12 cellular contexts compared by ENCODE assay signal in genomic region chr11:120956710-120957500, GRCh38.
DNase-seq lines count a peak whose midpoint lies in the region; ATAC-seq and TF ChIP-seq lines count a peak whose summit lies in the region.
"Had no signal": no experiment of that assay in that cellular context is flagged by ENCODE, and none has a peak within 500 bp of the region (broad histone marks: within the 10 kb centered on the region; RNA-seq: fewer than 3 reads in every experiment).

No MANE protein-coding gene starts in this region.

- peak overlapping the region; percentile 84 to 94 for H3K27ac Mint-ChIP-seq in T-cell
- no peak overlapping the region for H3K27ac Mint-ChIP-seq in endodermal cell
- H3K27ac Mint-ChIP-seq in glutamatergic neuron (ENCODE audit: unreplicated experiment), result no peak overlapping the region

- H3K36me3 ChIP-seq in BLaER1, result no peaks in the 10 kb centered on the region
- H3K36me3 ChIP-seq in endodermal cell (ENCODE audit: control insufficient read depth, insufficient read depth, low read length), result no peaks in the 10 kb centered on the region
- no peaks in the 10 kb centered on the region for H3K36me3 ChIP-seq in transverse colon

- ATAC-seq in T-cell (replicated peaks in 1 of 4), result peak; percentile 61 to 84 (median 82)
- ATAC-seq: Right ventricle myocardium inferior, sciatic nerve had no signal

- H4K20me1 ChIP-seq in BLaER1, result no peaks in the 10 kb centered on the region

- peak; percentile 38 for DNase-seq in GM10248 (ENCODE audit: extremely low spot score)
- DNase-seq in T-cell, result peak in 18 of 34 experiments; percentile 5 to 41 (median 18)
- DNase-seq in endodermal cell, result peak; percentile 83
- no peak for DNase-seq in epidermal melanocyte (ENCODE audit: insufficient read length, low spot score)
- DNase-seq in RWPE1 (ENCODE audit: low spot score), result no peak
- no peak for DNase-seq in glutamatergic neuron
- no peak for DNase-seq in transverse colon
- DNase-seq: aorta, NCI-H2081 treated with DMSO at 0.1 percent for 48 hours had no signal

- H3K27me3 ChIP-seq in BLaER1, result no peaks in the 10 kb centered on the region
- no peaks in the 10 kb centered on the region for H3K27me3 ChIP-seq in endodermal cell (ENCODE audit: control insufficient read depth, insufficient read depth, low read length, poor library complexity, severe bottlenecking)
- H3K27me3 ChIP-seq in transverse colon, result no peaks in the 10 kb centered on the region

- TF ChIP-seq POLR2A in transverse colon (IDR thresholded peaks at IDR 0.05), result no peak

- POLR2A ChIA-PET in GM10248 (lab: Yijun Ruan, JAX) (no interaction called here), T-cell (lab: Charles Lee) (no interaction called here), RWPE1 (lab: Yijun Ruan, JAX; ENCODE audit: low non-redundant PET) (no interaction called here)

- CTCF ChIA-PET in GM10248 (lab: Yijun Ruan, JAX), result interaction anchor here (0.6 to 1.4 kb wide), 2 partner anchors 10 to 27 kb away, joined by 3 to 4 read pairs; no protein-coding TSS in a partner anchor
- CTCF ChIA-PET in T-cell (lab: Charles Lee), result interaction anchor here in 1 of 2 donors (0.6 to 0.7 kb wide), 2 partner anchors 253 to 591 kb away, joined by 3 to 4 read pairs; no protein-coding TSS in a partner anchor
- CTCF ChIA-PET in RWPE1 (lab: Yijun Ruan, JAX), result no interaction called here

- H3K9me3 Mint-ChIP-seq in T-cell (no peaks in the 10 kb centered on the region), endodermal cell (no peaks in the 10 kb centered on the region), glutamatergic neuron (ENCODE audit: unreplicated experiment) (peaks cover 2% of the 10 kb centered on the region)

- peak overlapping the region in 1 of 3 donors; percentile 48 for H3K4me3 Mint-ChIP-seq in T-cell
- H3K4me3 Mint-ChIP-seq in endodermal cell, result no peak overlapping the region
- no peak overlapping the region for H3K4me3 Mint-ChIP-seq in glutamatergic neuron (ENCODE audit: unreplicated experiment)

- no peak for TF ChIP-seq EP300 in transverse colon (IDR thresholded peaks at IDR 0.05; ENCODE audit: low read depth)

- TF ChIP-seq CTCF in GM10248 (IDR thresholded peaks at IDR 0.05; ENCODE audit: control extremely low read depth, extremely low read depth, low read depth, missing control alignments), result no peak
- no peak for TF ChIP-seq CTCF in endodermal cell (conservative IDR thresholded peaks at IDR 0.05)
- no peak for TF ChIP-seq CTCF in RWPE1 (conservative IDR thresholded peaks at IDR 0.05; ENCODE audit: low read depth)
- no peak for TF ChIP-seq CTCF in glutamatergic neuron (IDR thresholded peaks at IDR 0.05; ENCODE audit: partially characterized antibody, unreplicated experiment)
- no peak for TF ChIP-seq CTCF in transverse colon (IDR thresholded peaks at IDR 0.05)

- intact Hi-C loops in transverse colon (cut with DNase I; ENCODE audit: low total_unique reads), result no loop called here

- H3K9me3 ChIP-seq in BLaER1 (no peaks in the 10 kb centered on the region), endodermal cell (ENCODE audit: control insufficient read depth, low read length) (no peaks in the 10 kb centered on the region), transverse colon (no peaks in the 10 kb centered on the region)

- H3K36me3 Mint-ChIP-seq in T-cell, result no peaks in the 10 kb centered on the region
- H3K36me3 Mint-ChIP-seq in endodermal cell (ENCODE audit: low read depth), result no peaks in the 10 kb centered on the region
- no peaks in the 10 kb centered on the region for H3K36me3 Mint-ChIP-seq in glutamatergic neuron (ENCODE audit: unreplicated experiment)

- H3K27me3 Mint-ChIP-seq in T-cell (peaks cover 2 to 4% of the 10 kb centered on the region in 2 donors), endodermal cell (ENCODE audit: insufficient read depth) (peaks cover 2% of the 10 kb centered on the region), glutamatergic neuron (ENCODE audit: unreplicated experiment) (no peaks in the 10 kb centered on the region)

- H3K4me3 ChIP-seq in BLaER1 (no peak overlapping the region), endodermal cell (ENCODE audit: low read length) (no peak overlapping the region), transverse colon (no peak overlapping the region)

- H3K4me1 Mint-ChIP-seq in T-cell (peaks cover 18 to 24% (median 21%) of the 10 kb centered on the region in 3 donors), endodermal cell (peaks cover 9% of the 10 kb centered on the region), glutamatergic neuron (ENCODE audit: low read depth, unreplicated experiment) (peaks cover 12% of the 10 kb centered on the region)

- H3K9ac ChIP-seq in BLaER1 (0 out of 2 replicates have a peak overlapping the region, but pooled peaks have one; percentile 0), endodermal cell (ENCODE audit: extremely low read depth, low read length, poor library complexity, severe bottlenecking) (no peak overlapping the region)

- in situ Hi-C loops in transverse colon (cut with MboI; ENCODE audit: low pct_ligation_motif_present in 1 of 4, low pct_unique_long_range_greater_than_20kb in 1 of 4, low sequenced_read_pairs in 3 of 4), result loop anchor here in 3 of 4 donors (25.0 kb wide), 1 partner anchor 445 kb away; the partner anchor contains the start of gene GRIK4 (in 3 of the 3)

- H3K27ac ChIP-seq in BLaER1 (no peak overlapping the region), endodermal cell (ENCODE audit: low read depth, low read length) (no peak overlapping the region), RWPE1 (no peak overlapping the region), transverse colon (no peak overlapping the region)

- WGBS in endodermal cell (ENCODE audit: insufficient coverage in 1 of 2, insufficient read length in 1 of 2), 2 experiments, result 80 to 82% methylated on average over 6 to 16 of the region's 16 CpGs
- 85 to 100% methylated on average over 1 to 16 of the region's 16 CpGs for WGBS in transverse colon (ENCODE audit: low coverage in 1 of 2), 2 donors

- H3K4me1 ChIP-seq in BLaER1 (peaks cover 20% of the 10 kb centered on the region), endodermal cell (ENCODE audit: control insufficient read depth, insufficient read depth, low read length) (no peaks in the 10 kb centered on the region), transverse colon (peaks cover 0 to 5% (median 2%) of the 10 kb centered on the region in 4 donors)

- peak overlapping the region; percentile 38 for H3K4me2 ChIP-seq in BLaER1

Comparison
In these comparisons a context has a peak if more than half of its experiments do, and no peak if none do; other contexts are left out.
1. DNase-seq: peak in GM10248 (single experiment), T-cell (18 of 34) and endodermal cell (single experiment); none in epidermal melanocyte (single experiment), RWPE1 (single experiment), glutamatergic neuron (single experiment) and transverse colon (single experiment).
2. H3K27ac Mint-ChIP-seq: peak in T-cell (2 of 2); none in endodermal cell (single experiment) and glutamatergic neuron (single experiment).